ENCODE assay signal across 8 cellular contexts in the genomic region with DNA sequence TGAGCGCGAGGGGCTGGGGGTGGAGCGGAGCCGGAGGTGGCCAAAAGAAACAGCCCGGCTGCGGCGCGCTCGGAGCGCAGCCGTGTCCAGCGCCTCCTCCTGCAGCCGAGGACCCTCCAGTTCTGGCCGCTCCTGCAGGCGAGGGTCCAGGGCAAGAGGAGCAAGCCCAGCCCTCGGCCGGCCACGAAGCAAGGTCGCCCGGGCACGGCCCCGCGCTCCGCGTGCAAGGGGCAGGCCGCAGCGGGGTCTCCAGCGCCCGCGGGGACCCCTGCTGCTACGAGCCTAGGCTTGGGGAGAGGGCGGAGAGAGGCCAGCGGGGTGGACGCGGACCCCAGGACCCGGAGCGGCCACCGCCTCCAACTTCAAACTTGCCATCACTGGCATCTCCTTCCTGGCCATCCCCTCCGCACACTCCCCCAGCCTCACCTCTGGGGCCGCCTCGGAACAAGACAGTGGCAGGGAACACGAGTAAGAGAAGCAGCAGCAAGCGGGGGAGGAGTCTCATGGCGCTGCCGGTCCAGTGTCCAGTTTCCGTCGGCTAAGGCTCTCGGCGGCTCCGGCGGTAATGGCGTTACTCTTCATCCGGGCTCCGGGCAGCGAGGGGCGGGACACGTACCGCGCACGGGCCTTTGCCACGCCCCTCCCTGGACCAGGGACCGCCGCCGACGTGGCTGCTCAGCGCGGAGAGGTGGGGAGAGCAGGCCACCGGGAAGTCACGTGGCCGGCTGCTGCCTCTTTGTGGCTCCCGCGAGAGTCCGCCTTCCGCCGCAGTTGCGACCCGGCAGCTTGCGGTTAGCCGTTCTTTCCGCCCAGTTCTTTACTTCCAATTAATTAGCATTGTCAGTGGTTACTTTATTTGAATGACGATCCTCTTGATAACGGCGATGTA. TPM values are rescaled to one million over a fixed set of nuclear protein-coding genes. Genes with fewer than 3 reads are reported as not detected.
DNase-seq lines count a peak whose midpoint lies in the region; ATAC-seq lines count a peak whose summit lies in the region.

Gene SSR1, minus strand, starts transcription at position 584 of the 889 bp plus-strand sequence. Its CDS starts 79 bp downstream, at position 505.

- peak; percentile 87 for DNase-seq in NCI-H1092 treated with DMSO at 0.1 percent for 48 hours (lab: John Stamatoyannopoulos, UW)
- peak; percentile 93 for DNase-seq in SKM-1 (lab: John Stamatoyannopoulos, UW; ENCODE audit: unreplicated experiment)
- peak; percentile 94 to 98 for DNase-seq in activated naive CD4-positive, alpha-beta T cell treated with anti-CD3 and anti-CD28 coated beads, Interleukin-2, amount 50 U/mL, for 72 hours (ENCODE audit: low spot score in 2 of 2)
- DNase-seq in glomerular endothelial cell (ENCODE audit: extremely low read depth, low read depth, low spot score), result peak; percentile 33
- DNase-seq in occipital lobe (lab: John Stamatoyannopoulos, UW), result peak; percentile 96

- peak within 1 kb of the TSS; percentile 83 for H3K27ac ChIP-seq in temporal lobe (ENCODE audit: low read depth, low read length)

- H3K27ac Mint-ChIP-seq in activated naive CD4-positive, alpha-beta T cell treated with anti-CD3 and anti-CD28 coated beads, Interleukin-2, amount 50 U/mL, for 72 hours, result peak within 1 kb of the TSS; percentile 94 to 99

- peak; percentile 98 for ATAC-seq in HG02610 (IDR thresholded peaks at IDR 0.05; ENCODE audit: unreplicated experiment)
- peak; percentile 98 to 99 for ATAC-seq in activated naive CD4-positive, alpha-beta T cell treated with anti-CD3 and anti-CD28 coated beads, Interleukin-2, amount 50 U/mL, for 72 hours

- peaks cover 5 to 6% of the 10 kb centered on the region in 2 donors for H3K9me3 Mint-ChIP-seq in activated naive CD4-positive, alpha-beta T cell treated with anti-CD3 and anti-CD28 coated beads, Interleukin-2, amount 50 U/mL, for 72 hours

- peaks cover 26 to 42% of the 10 kb centered on the region in 2 donors for H3K36me3 Mint-ChIP-seq in activated naive CD4-positive, alpha-beta T cell treated with anti-CD3 and anti-CD28 coated beads, Interleukin-2, amount 50 U/mL, for 72 hours

- peak within 1 kb of the TSS; percentile 99 for H3K4me3 ChIP-seq in GM08714 (ENCODE audit: low read length)

RNA-seq across cellular contexts. Expression of gene SSR1, which starts in this region (rescaled TPM):
- total RNA-seq in activated naive CD4-positive, alpha-beta T cell treated with anti-CD3 and anti-CD28 coated beads, Interleukin-2, amount 50 U/mL, for 72 hours, result 100 to 1,000 TPM; 103 to 122 TPM
- 76.1 and 83.8 TPM in 2 replicates for total RNA-seq in glomerular endothelial cell
- 50.1 TPM for total RNA-seq in occipital lobe
- 42.5 TPM for total RNA-seq in temporal lobe

Comparison
In these comparisons a context has a peak if more than half of its experiments do, and no peak if none do; other contexts are left out.
1. Peak in every context shown above with its lines: DNase-seq, ATAC-seq, H3K4me3 ChIP-seq and H3K27ac ChIP-seq.
2. DNase-seq: peak in every context shown above with its lines; median percentile 96 in activated naive CD4-positive, alpha-beta T cell treated with anti-CD3 and anti-CD28 coated beads, Interleukin-2, amount 50 U/mL, for 72 hours; 96 in occipital lobe; 93 in SKM-1; 87 in NCI-H1092 treated with DMSO at 0.1 percent for 48 hours; 33 in glomerular endothelial cell.